1 cellular context compared by ENCODE assay signal in the genomic region with DNA sequence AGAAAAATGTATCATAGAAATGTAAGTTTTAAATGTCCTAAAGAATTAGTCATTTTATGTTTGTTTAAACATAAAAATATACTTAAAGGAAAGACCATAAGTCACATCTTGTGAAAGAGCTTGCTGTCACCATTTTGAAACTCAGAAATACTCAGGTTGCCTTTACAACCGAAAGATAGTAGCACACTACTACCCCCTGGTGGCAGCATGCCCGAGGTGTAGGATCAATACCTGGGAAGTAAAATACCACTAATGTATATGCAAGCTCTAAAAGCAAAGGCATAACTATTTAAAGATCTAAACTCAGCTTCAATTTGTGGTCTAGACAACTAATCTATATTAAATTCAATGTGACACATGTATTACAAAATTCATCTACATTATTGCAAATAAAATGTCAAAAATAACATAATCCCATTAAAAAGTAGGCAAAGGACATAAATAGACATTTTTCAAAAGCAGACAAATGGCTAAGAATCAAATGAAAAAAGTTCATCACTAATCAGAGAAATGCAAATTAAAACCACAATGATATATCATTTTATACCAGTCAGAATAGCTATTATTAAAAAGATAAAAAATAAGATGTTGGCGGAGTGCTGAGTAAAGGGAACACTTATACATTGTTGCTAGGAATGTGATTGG.
TF ChIP-seq lines count a peak whose summit lies in the region.

No MANE protein-coding gene starts in this region.

TF ChIP-seq in GM23338, 12 proteins besides CTCF, POLR2A, EP300 and RAD21 (continued from another document):
- TF ChIP-seq, protein P1, sequence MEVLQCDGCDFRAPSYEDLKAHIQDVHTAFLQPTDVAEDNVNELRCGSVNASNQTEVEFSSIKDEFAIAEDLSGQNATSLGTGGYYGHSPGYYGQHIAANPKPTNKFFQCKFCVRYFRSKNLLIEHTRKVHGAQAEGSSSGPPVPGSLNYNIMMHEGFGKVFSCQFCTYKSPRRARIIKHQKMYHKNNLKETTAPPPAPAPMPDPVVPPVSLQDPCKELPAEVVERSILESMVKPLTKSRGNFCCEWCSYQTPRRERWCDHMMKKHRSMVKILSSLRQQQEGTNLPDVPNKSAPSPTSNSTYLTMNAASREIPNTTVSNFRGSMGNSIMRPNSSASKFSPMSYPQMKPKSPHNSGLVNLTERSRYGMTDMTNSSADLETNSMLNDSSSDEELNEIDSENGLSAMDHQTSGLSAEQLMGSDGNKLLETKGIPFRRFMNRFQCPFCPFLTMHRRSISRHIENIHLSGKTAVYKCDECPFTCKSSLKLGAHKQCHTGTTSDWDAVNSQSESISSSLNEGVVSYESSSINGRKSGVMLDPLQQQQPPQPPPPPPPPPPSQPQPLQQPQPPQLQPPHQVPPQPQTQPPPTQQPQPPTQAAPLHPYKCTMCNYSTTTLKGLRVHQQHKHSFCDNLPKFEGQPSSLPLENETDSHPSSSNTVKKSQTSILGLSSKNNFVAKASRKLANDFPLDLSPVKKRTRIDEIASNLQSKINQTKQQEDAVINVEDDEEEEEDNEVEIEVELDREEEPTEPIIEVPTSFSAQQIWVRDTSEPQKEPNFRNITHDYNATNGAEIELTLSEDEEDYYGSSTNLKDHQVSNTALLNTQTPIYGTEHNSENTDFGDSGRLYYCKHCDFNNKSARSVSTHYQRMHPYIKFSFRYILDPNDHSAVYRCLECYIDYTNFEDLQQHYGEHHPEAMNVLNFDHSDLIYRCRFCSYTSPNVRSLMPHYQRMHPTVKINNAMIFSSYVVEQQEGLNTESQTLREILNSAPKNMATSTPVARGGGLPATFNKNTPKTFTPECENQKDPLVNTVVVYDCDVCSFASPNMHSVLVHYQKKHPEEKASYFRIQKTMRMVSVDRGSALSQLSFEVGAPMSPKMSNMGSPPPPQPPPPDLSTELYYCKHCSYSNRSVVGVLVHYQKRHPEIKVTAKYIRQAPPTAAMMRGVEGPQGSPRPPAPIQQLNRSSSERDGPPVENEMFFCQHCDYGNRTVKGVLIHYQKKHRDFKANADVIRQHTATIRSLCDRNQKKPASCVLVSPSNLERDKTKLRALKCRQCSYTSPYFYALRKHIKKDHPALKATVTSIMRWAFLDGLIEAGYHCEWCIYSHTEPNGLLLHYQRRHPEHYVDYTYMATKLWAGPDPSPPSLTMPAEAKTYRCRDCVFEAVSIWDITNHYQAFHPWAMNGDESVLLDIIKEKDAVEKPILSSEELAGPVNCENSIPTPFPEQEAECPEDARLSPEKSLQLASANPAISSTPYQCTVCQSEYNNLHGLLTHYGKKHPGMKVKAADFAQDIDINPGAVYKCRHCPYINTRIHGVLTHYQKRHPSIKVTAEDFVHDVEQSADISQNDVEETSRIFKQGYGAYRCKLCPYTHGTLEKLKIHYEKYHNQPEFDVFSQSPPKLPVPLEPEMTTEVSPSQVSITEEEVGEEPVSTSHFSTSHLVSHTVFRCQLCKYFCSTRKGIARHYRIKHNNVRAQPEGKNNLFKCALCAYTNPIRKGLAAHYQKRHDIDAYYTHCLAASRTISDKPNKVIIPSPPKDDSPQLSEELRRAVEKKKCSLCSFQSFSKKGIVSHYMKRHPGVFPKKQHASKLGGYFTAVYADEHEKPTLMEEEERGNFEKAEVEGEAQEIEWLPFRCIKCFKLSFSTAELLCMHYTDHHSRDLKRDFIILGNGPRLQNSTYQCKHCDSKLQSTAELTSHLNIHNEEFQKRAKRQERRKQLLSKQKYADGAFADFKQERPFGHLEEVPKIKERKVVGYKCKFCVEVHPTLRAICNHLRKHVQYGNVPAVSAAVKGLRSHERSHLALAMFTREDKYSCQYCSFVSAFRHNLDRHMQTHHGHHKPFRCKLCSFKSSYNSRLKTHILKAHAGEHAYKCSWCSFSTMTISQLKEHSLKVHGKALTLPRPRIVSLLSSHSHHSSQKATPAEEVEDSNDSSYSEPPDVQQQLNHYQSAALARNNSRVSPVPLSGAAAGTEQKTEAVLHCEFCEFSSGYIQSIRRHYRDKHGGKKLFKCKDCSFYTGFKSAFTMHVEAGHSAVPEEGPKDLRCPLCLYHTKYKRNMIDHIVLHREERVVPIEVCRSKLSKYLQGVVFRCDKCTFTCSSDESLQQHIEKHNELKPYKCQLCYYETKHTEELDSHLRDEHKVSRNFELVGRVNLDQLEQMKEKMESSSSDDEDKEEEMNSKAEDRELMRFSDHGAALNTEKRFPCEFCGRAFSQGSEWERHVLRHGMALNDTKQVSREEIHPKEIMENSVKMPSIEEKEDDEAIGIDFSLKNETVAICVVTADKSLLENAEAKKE (CRISPR knock-in tag; IDR thresholded peaks at IDR 0.05): no peak
- TF ChIP-seq, protein P2, sequence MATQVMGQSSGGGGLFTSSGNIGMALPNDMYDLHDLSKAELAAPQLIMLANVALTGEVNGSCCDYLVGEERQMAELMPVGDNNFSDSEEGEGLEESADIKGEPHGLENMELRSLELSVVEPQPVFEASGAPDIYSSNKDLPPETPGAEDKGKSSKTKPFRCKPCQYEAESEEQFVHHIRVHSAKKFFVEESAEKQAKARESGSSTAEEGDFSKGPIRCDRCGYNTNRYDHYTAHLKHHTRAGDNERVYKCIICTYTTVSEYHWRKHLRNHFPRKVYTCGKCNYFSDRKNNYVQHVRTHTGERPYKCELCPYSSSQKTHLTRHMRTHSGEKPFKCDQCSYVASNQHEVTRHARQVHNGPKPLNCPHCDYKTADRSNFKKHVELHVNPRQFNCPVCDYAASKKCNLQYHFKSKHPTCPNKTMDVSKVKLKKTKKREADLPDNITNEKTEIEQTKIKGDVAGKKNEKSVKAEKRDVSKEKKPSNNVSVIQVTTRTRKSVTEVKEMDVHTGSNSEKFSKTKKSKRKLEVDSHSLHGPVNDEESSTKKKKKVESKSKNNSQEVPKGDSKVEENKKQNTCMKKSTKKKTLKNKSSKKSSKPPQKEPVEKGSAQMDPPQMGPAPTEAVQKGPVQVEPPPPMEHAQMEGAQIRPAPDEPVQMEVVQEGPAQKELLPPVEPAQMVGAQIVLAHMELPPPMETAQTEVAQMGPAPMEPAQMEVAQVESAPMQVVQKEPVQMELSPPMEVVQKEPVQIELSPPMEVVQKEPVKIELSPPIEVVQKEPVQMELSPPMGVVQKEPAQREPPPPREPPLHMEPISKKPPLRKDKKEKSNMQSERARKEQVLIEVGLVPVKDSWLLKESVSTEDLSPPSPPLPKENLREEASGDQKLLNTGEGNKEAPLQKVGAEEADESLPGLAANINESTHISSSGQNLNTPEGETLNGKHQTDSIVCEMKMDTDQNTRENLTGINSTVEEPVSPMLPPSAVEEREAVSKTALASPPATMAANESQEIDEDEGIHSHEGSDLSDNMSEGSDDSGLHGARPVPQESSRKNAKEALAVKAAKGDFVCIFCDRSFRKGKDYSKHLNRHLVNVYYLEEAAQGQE (IDR thresholded peaks at IDR 0.05; ENCODE audit: unreplicated experiment): no peak
- TF ChIP-seq EZH2phosphoT487 (IDR thresholded peaks at IDR 0.05; ENCODE audit: unreplicated experiment) (no peak), CREB1 (CRISPR knock-in tag; IDR thresholded peaks at IDR 0.05; ENCODE audit: low read depth) (no peak), ZNF331 (CRISPR knock-in tag; IDR thresholded peaks at IDR 0.05; ENCODE audit: low read depth) (no peak), ZNF114 (CRISPR knock-in tag; IDR thresholded peaks at IDR 0.05) (no peak), JUNB (IDR thresholded peaks at IDR 0.05; ENCODE audit: unreplicated experiment) (no peak), POLR2AphosphoS5 (IDR thresholded peaks at IDR 0.05; ENCODE audit: low read depth) (no peak), NANOG (IDR thresholded peaks at IDR 0.05; ENCODE audit: borderline replicate concordance) (no peak)
- TF ChIP-seq, protein P3, sequence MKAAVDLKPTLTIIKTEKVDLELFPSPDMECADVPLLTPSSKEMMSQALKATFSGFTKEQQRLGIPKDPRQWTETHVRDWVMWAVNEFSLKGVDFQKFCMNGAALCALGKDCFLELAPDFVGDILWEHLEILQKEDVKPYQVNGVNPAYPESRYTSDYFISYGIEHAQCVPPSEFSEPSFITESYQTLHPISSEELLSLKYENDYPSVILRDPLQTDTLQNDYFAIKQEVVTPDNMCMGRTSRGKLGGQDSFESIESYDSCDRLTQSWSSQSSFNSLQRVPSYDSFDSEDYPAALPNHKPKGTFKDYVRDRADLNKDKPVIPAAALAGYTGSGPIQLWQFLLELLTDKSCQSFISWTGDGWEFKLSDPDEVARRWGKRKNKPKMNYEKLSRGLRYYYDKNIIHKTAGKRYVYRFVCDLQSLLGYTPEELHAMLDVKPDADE (IDR thresholded peaks at IDR 0.05): no peak
